In genomic region chr20:37299718-37300529, GRCh38 we compare ENCODE assay signal across 18 cellular contexts. TPM values are rescaled to one million over a fixed set of nuclear protein-coding genes. Genes with fewer than 3 reads are reported as not detected.
A peak's percentile ranks its signal among the peaks of the same experiment; 100 is the strongest.
DNase-seq lines count a peak whose midpoint lies in the region; ATAC-seq and TF ChIP-seq lines count a peak whose summit lies in the region.
"Had no signal": no experiment of that assay in that cellular context is flagged by ENCODE, and none has a peak within 500 bp of the region (broad histone marks: within the 10 kb centered on the region; RNA-seq: fewer than 3 reads in every experiment).

No MANE protein-coding gene starts in this region.

- H3K4me1 ChIP-seq in adipocyte (ENCODE audit: control insufficient read depth, insufficient read depth, low read length) (peaks cover 50% of the 10 kb centered on the region), smooth muscle cell (ENCODE audit: low read depth) (peaks cover 11% of the 10 kb centered on the region)

- H3K9me3 ChIP-seq in adipocyte (ENCODE audit: control insufficient read depth, low read length) (no peaks in the 10 kb centered on the region), smooth muscle cell (replicated peaks; ENCODE audit: low read depth) (no peaks in the 10 kb centered on the region)

- H3K27ac ChIP-seq in smooth muscle cell (ENCODE audit: low read depth) = peak overlapping the region; percentile 23

- in situ Hi-C loops in G401 (cut with HindIII; ENCODE audit: low sequenced_read_pairs) = no loop called here

- no peak for TF ChIP-seq CTCF in fibroblast of the aortic adventitia (IDR thresholded peaks at IDR 0.05; ENCODE audit: insufficient read depth, low read length)
- no peak for TF ChIP-seq CTCF in smooth muscle cell (IDR thresholded peaks at IDR 0.05; ENCODE audit: borderline replicate concordance, insufficient read depth, poor library complexity, severe bottlenecking)

- H2AFZ ChIP-seq in smooth muscle cell (ENCODE audit: low read depth) = no peak overlapping the region

- DNase-seq in G401 (ENCODE audit: low spot score) = peak; percentile 12
- DNase-seq in adipocyte (ENCODE audit: low read depth) = peak; percentile 88
- DNase-seq in fibroblast of the aortic adventitia (ENCODE audit: low read depth) = peak; percentile 70
- no peak for DNase-seq in smooth muscle cell (lab: John Stamatoyannopoulos, UW; ENCODE audit: unreplicated experiment)
- DNase-seq in CD1c-positive myeloid dendritic cell (ENCODE audit: extremely low spot score) = no peak
- DNase-seq: activated B cell treated with CpG ODN at 0.5 μM for 24 hours; activated T-cell treated with anti-CD3 and anti-CD28 coated beads, Interleukin-2, amount 50 U/mL, for 24 hours; CD4-positive, alpha-beta T cell; cerebellar nuclear complex; kidney; NCI-H1048; NCI-H524 treated with DMSO at 0.1 percent for 48 hours; SIG-M5 had no signal

- no peak overlapping the region for H3K4me3 ChIP-seq in adipocyte (ENCODE audit: low read length)
- no peak overlapping the region for H3K4me3 ChIP-seq in fibroblast of the aortic adventitia (ENCODE audit: low read depth, low read length)
- H3K4me3 ChIP-seq in smooth muscle cell = no peak overlapping the region

- peaks cover 69% of the 10 kb centered on the region for H3K79me2 ChIP-seq in smooth muscle cell (ENCODE audit: low read depth)

- ATAC-seq in HG03439 (IDR thresholded peaks at IDR 0.05; ENCODE audit: unreplicated experiment) = no peak
- no peak for ATAC-seq in HG03457 (IDR thresholded peaks at IDR 0.05; ENCODE audit: unreplicated experiment)
- no peak for ATAC-seq in HG02981 (IDR thresholded peaks at IDR 0.05; ENCODE audit: unreplicated experiment)

- no peaks in the 10 kb centered on the region for H4K20me1 ChIP-seq in smooth muscle cell (ENCODE audit: low read depth)

- WGBS in smooth muscle cell (ENCODE audit: low lambda C conversion rate) = 69% methylated on average over 6 of the region's 6 CpGs

- peaks cover 11% of the 10 kb centered on the region for H3F3A ChIP-seq in smooth muscle cell (ENCODE audit: low read depth)

- H3K36me3 ChIP-seq in adipocyte (ENCODE audit: control insufficient read depth, insufficient read depth, low read length, severe bottlenecking) = peaks cover 37% of the 10 kb centered on the region
- H3K36me3 ChIP-seq in smooth muscle cell (ENCODE audit: low read depth) = peaks cover 7% of the 10 kb centered on the region

- no peaks in the 10 kb centered on the region for H3K27me3 ChIP-seq in adipocyte (replicated peaks; ENCODE audit: control insufficient read depth, insufficient read depth, low read length)
- no peaks in the 10 kb centered on the region for H3K27me3 ChIP-seq in smooth muscle cell (ENCODE audit: low read depth)

- H3K4me2 ChIP-seq in smooth muscle cell = no peak overlapping the region

- H3K9ac ChIP-seq in adipocyte (ENCODE audit: low read length) (peak overlapping the region; percentile 40), smooth muscle cell (ENCODE audit: low read depth) (no peak overlapping the region)

RNA-seq across cellular contexts. Expression of gene MANBAL, which starts 10.5 kb away (rescaled TPM):
- 70.1 and 73.5 TPM in 2 replicates for total RNA-seq in G401 (2014; rRNA removed; shearing (Covaris generic))
- total RNA-seq in fibroblast of the aortic adventitia (ENCODE audit: low replicate concordance) = 12.8 and 27.6 TPM in 2 replicates
- 28.1 and 33.7 TPM in 2 replicates for total RNA-seq in smooth muscle cell
- 86.2 and 89.0 TPM in 2 replicates for polyA plus RNA-seq in smooth muscle cell

RNA-seq across cellular contexts. Expression of gene GHRH, which starts 38.3 kb away (rescaled TPM):
- total RNA-seq in G401 (2014; rRNA removed; shearing (Covaris generic)) = not detected in 2 replicates
- total RNA-seq in fibroblast of the aortic adventitia (ENCODE audit: low replicate concordance) = not detected in 2 replicates
- not detected in 2 replicates for total RNA-seq in smooth muscle cell
- polyA plus RNA-seq in smooth muscle cell = not detected in 2 replicates
- total RNA-seq: activated B cell treated with CpG ODN at 0.5 μM for 24 hours; CD4-positive, alpha-beta T cell; frontal cortex; kidney had no signal
- polyA plus RNA-seq: neural cell had no signal

RNA-seq across cellular contexts. Expression of gene SRC, which starts 46.0 kb away (rescaled TPM):
- 15.9 and 16.8 TPM in 2 replicates for total RNA-seq in G401 (2014; rRNA removed; shearing (Covaris generic))
- total RNA-seq in fibroblast of the aortic adventitia (ENCODE audit: low replicate concordance) = 11.0 and 19.1 TPM in 2 replicates
- 26.7 and 36.5 TPM in 2 replicates for total RNA-seq in smooth muscle cell
- 26.0 and 47.7 TPM in 2 replicates for polyA plus RNA-seq in smooth muscle cell

Comparison
In these comparisons a context has a peak if more than half of its experiments do, and no peak if none do; other contexts are left out.
1. DNase-seq: peak in G401 (single experiment), adipocyte (single experiment) and fibroblast of the aortic adventitia (single experiment); none in smooth muscle cell (single experiment) and CD1c-positive myeloid dendritic cell (single experiment).